14 cellular contexts compared by ENCODE assay signal in genomic region chr19:8504171-8504570, GRCh38. TPM values are rescaled to one million over a fixed set of nuclear protein-coding genes. Genes with fewer than 3 reads are reported as not detected.
A peak's percentile ranks its signal among the peaks of the same experiment; 100 is the strongest.
DNase-seq lines count a peak whose midpoint lies in the region; ATAC-seq and TF ChIP-seq lines count a peak whose summit lies in the region.
"Had no signal": no experiment of that assay in that cellular context is flagged by ENCODE, and none has a peak within 500 bp of the region (broad histone marks: within the 10 kb centered on the region; RNA-seq: fewer than 3 reads in every experiment).

No MANE protein-coding gene starts in this region.

- ATAC-seq in activated T-cell treated with anti-CD3 and anti-CD28 coated beads, Interleukin-2, amount 50 U/mL, for 4 hours = no peak
- no peak for ATAC-seq in T-cell (replicated peaks in 1 of 4)
- no peak for ATAC-seq in effector memory CD8-positive, alpha-beta T cell (replicated peaks)

- intact Hi-C loops in spleen (cut with DNase I; ENCODE audit: low total_unique reads) = no loop called here

- peaks cover 5 to 82% (median 34%) of the 10 kb centered on the region in 6 donors for H3K4me1 ChIP-seq in spleen

- H3K9me3 Mint-ChIP-seq in activated T-cell treated with anti-CD3 and anti-CD28 coated beads, Interleukin-2, amount 50 U/mL, for 4 hours = no peaks in the 10 kb centered on the region
- no peaks in the 10 kb centered on the region for H3K9me3 Mint-ChIP-seq in activated T-cell treated with anti-CD3 and anti-CD28 coated beads, Interleukin-2, amount 50 U/mL, for 24 hours
- H3K9me3 Mint-ChIP-seq in T-cell = no peaks in the 10 kb centered on the region
- no peaks in the 10 kb centered on the region for H3K9me3 Mint-ChIP-seq in effector memory CD8-positive, alpha-beta T cell
- H3K9me3 Mint-ChIP-seq: activated naive CD4-positive, alpha-beta T cell treated with anti-CD3 and anti-CD28 coated beads, Interleukin-2, amount 10 ng/mL, durations not matched to agents 7 days and 5 days; stimulated activated naive CD8-positive, alpha-beta T cell treated with anti-CD3 and anti-CD28 coated beads, Interleukin-15, Interleukin-2, amounts not matched to agents 100 ng/mL and 50 ng/mL, for 24 hours had no signal

- H3K27ac ChIP-seq in spleen = peak overlapping the region in 6 of 8 donors; percentile 51 to 95 (median 81)
- H3K27ac ChIP-seq: brain microvascular endothelial cell had no signal

- H3K9me3 ChIP-seq in spleen = no peaks in the 10 kb centered on the region

- DNase-seq in activated T-cell treated with anti-CD3 and anti-CD28 coated beads, Interleukin-2, amount 50 U/mL, for 4 hours = no peak
- DNase-seq in activated T-cell treated with anti-CD3 and anti-CD28 coated beads, Interleukin-2, amount 50 U/mL, for 24 hours = no peak
- no peak for DNase-seq in T-cell
- no peak for DNase-seq in effector memory CD8-positive, alpha-beta T cell
- no peak for DNase-seq in spleen
- no peak for DNase-seq in foreskin melanocyte
- no peak for DNase-seq in DMS79 treated with DMSO at 0.1 percent for 48 hours (lab: John Stamatoyannopoulos, UW)
- DNase-seq in SIG-M5 treated with dmso at 0.1 percent for 504 hours (lab: John Stamatoyannopoulos, UW; ENCODE audit: unreplicated experiment) = no peak
- DNase-seq: activated naive CD4-positive, alpha-beta T cell treated with anti-CD3 and anti-CD28 coated beads, Interleukin-2, amount 10 ng/mL, durations not matched to agents 7 days and 5 days; brain microvascular endothelial cell; NCI-H1694 treated with DMSO at 0.1 percent for 48 hours; NCI-H510A; SIG-M5 had no signal

- no peak overlapping the region for H3K4me3 ChIP-seq in spleen

- TF ChIP-seq CTCF in spleen (IDR thresholded peaks at IDR 0.05 in 8 of 11, conservative IDR thresholded peaks at IDR 0.05 in 3 of 11) = no peak

- TF ChIP-seq POLR2A in spleen (IDR thresholded peaks at IDR 0.05) = no peak

- POLR2A ChIA-PET in T-cell (lab: Charles Lee) = no interaction called here

- H3K36me3 Mint-ChIP-seq in activated T-cell treated with anti-CD3 and anti-CD28 coated beads, Interleukin-2, amount 50 U/mL, for 4 hours (ENCODE audit: insufficient read depth) = no peaks in the 10 kb centered on the region
- H3K36me3 Mint-ChIP-seq in activated T-cell treated with anti-CD3 and anti-CD28 coated beads, Interleukin-2, amount 50 U/mL, for 24 hours (ENCODE audit: low read depth) = peaks cover under 1% of the 10 kb centered on the region
- no peaks in the 10 kb centered on the region for H3K36me3 Mint-ChIP-seq in T-cell
- H3K36me3 Mint-ChIP-seq in effector memory CD8-positive, alpha-beta T cell (ENCODE audit: insufficient read depth) = peaks cover 21% of the 10 kb centered on the region

- H3K4me1 Mint-ChIP-seq in activated T-cell treated with anti-CD3 and anti-CD28 coated beads, Interleukin-2, amount 50 U/mL, for 4 hours (ENCODE audit: low read depth) = peaks cover 14% of the 10 kb centered on the region
- H3K4me1 Mint-ChIP-seq in activated T-cell treated with anti-CD3 and anti-CD28 coated beads, Interleukin-2, amount 50 U/mL, for 24 hours (ENCODE audit: low read depth) = peaks cover 25% of the 10 kb centered on the region
- peaks cover 24 to 28% (median 26%) of the 10 kb centered on the region in 3 donors for H3K4me1 Mint-ChIP-seq in T-cell
- H3K4me1 Mint-ChIP-seq in effector memory CD8-positive, alpha-beta T cell (ENCODE audit: low read depth in 2 of 2) = peaks cover 11 to 22% of the 10 kb centered on the region in 2 donors

- H3K27me3 ChIP-seq in spleen (replicated peaks in 1 of 7) = peaks cover 0 to 8% (median 0%) of the 10 kb centered on the region in 7 donors
- H3K27me3 ChIP-seq: brain microvascular endothelial cell had no signal

- H3K36me3 ChIP-seq in spleen = peaks cover 0 to 2% (median 0%) of the 10 kb centered on the region in 6 donors
- H3K36me3 ChIP-seq: brain microvascular endothelial cell had no signal

- H3K27ac Mint-ChIP-seq in activated T-cell treated with anti-CD3 and anti-CD28 coated beads, Interleukin-2, amount 50 U/mL, for 24 hours = no peak overlapping the region
- H3K27ac Mint-ChIP-seq in T-cell = peak overlapping the region in 1 of 2 donors; percentile 44
- no peak overlapping the region for H3K27ac Mint-ChIP-seq in effector memory CD8-positive, alpha-beta T cell
- H3K27ac Mint-ChIP-seq: activated naive CD4-positive, alpha-beta T cell treated with anti-CD3 and anti-CD28 coated beads, Interleukin-2, amount 10 ng/mL, durations not matched to agents 7 days and 5 days; stimulated activated naive CD8-positive, alpha-beta T cell treated with anti-CD3 and anti-CD28 coated beads, Interleukin-15, Interleukin-2, amounts not matched to agents 100 ng/mL and 50 ng/mL, for 24 hours had no signal

- H3K4me3 Mint-ChIP-seq in activated T-cell treated with anti-CD3 and anti-CD28 coated beads, Interleukin-2, amount 50 U/mL, for 4 hours = peak overlapping the region; percentile 19
- no peak overlapping the region for H3K4me3 Mint-ChIP-seq in activated T-cell treated with anti-CD3 and anti-CD28 coated beads, Interleukin-2, amount 50 U/mL, for 24 hours
- peak overlapping the region in 2 of 3 donors; percentile 23 to 53 for H3K4me3 Mint-ChIP-seq in T-cell
- H3K4me3 Mint-ChIP-seq in effector memory CD8-positive, alpha-beta T cell = peak overlapping the region; percentile 47 to 93
- H3K4me3 Mint-ChIP-seq: activated naive CD4-positive, alpha-beta T cell treated with anti-CD3 and anti-CD28 coated beads, Interleukin-2, amount 10 ng/mL, durations not matched to agents 7 days and 5 days; stimulated activated naive CD8-positive, alpha-beta T cell treated with anti-CD3 and anti-CD28 coated beads, Interleukin-15, Interleukin-2, amounts not matched to agents 100 ng/mL and 50 ng/mL, for 24 hours had no signal

- no peaks in the 10 kb centered on the region for H3K27me3 Mint-ChIP-seq in activated T-cell treated with anti-CD3 and anti-CD28 coated beads, Interleukin-2, amount 50 U/mL, for 4 hours (ENCODE audit: low read depth)
- no peaks in the 10 kb centered on the region for H3K27me3 Mint-ChIP-seq in activated T-cell treated with anti-CD3 and anti-CD28 coated beads, Interleukin-2, amount 50 U/mL, for 24 hours
- H3K27me3 Mint-ChIP-seq in T-cell = no peaks in the 10 kb centered on the region
- H3K27me3 Mint-ChIP-seq in effector memory CD8-positive, alpha-beta T cell = no peaks in the 10 kb centered on the region
- H3K27me3 Mint-ChIP-seq: stimulated activated naive CD8-positive, alpha-beta T cell treated with anti-CD3 and anti-CD28 coated beads, Interleukin-15, Interleukin-2, amounts not matched to agents 100 ng/mL and 50 ng/mL, for 24 hours had no signal

- 39 to 64% (median 54%) methylated on average over 7 of the region's 7 CpGs for WGBS in spleen, 5 donors

- CTCF ChIA-PET in T-cell (lab: Charles Lee) = no interaction called here

RNA-seq across cellular contexts. Expression of gene PRAM1, which starts 1.7 kb away (rescaled TPM):
- under 1 TPM in 1 of 3 donors, not detected in 2; 0.13 TPM for total RNA-seq in activated T-cell treated with anti-CD3 and anti-CD28 coated beads, Interleukin-2, amount 50 U/mL, for 4 hours
- total RNA-seq in T-cell = 1 to 10 TPM; 2.2 to 5.1 (median 3.8) TPM
- total RNA-seq in spleen = 10 to 100 TPM in 6 of 7 donors, 1 to 10 TPM in 1; 7.1 to 36.5 (median 15.1) TPM
- polyA plus RNA-seq in spleen = 10 to 100 TPM in 2 of 3 donors, 1 to 10 TPM in 1; 2.4 to 23.0 (median 22.0) TPM

RNA-seq across cellular contexts. Expression of gene ZNF414, which starts 9.8 kb away (rescaled TPM):
- 10 to 100 TPM; 27.8 to 31.2 (median 29.4) TPM for total RNA-seq in activated T-cell treated with anti-CD3 and anti-CD28 coated beads, Interleukin-2, amount 50 U/mL, for 4 hours
- total RNA-seq in T-cell = 10 to 100 TPM; 34.4 to 78.6 (median 67.2) TPM
- total RNA-seq in spleen = 10 to 100 TPM; 12.0 to 31.0 (median 26.6) TPM
- 10 to 100 TPM; 12.7 to 31.7 (median 15.8) TPM for polyA plus RNA-seq in spleen

RNA-seq across cellular contexts. Expression of gene HNRNPM, which starts 59.4 kb away (rescaled TPM):
- total RNA-seq in activated T-cell treated with anti-CD3 and anti-CD28 coated beads, Interleukin-2, amount 50 U/mL, for 4 hours = 100 to 1,000 TPM; 448 to 486 (median 453) TPM
- total RNA-seq in T-cell (100 to 1,000 TPM; 200 to 272 (median 213) TPM), spleen (100 to 1,000 TPM; 105 to 229 (median 147) TPM)
- 100 to 1,000 TPM in 1 of 3 donors, 10 to 100 TPM in 2; 77.1 to 153 (median 79.9) TPM for polyA plus RNA-seq in spleen
